Comparison of ENCODE assay signal across 8 cellular contexts in genomic region chr14:35404246-35404495, GRCh38. TPM values are rescaled to one million over a fixed set of nuclear protein-coding genes. Genes with fewer than 3 reads are reported as not detected.
DNase-seq lines count a peak whose midpoint lies in the region; ATAC-seq and TF ChIP-seq lines count a peak whose summit lies in the region.

No MANE protein-coding gene starts in this region.

- peaks cover 2 to 37% (median 31%) of the 10 kb centered on the region in 5 donors for H3K36me3 Mint-ChIP-seq in naive thymus-derived CD4-positive, alpha-beta T cell

- CTCF ChIA-PET in naive thymus-derived CD4-positive, alpha-beta T cell (lab: Charles Lee) = interaction anchor here (0.7 to 5.1 kb wide), 10 partner anchors 11 to 282 kb away, joined by 3 to 47 read pairs (median 4); partner anchors contain the start of genes PPP2R3C, PRORP and PSMA6

- in situ Hi-C loops in ACHN (cut with HindIII; ENCODE audit: low pct_ligation_motif_present, low pct_unique_long_range_greater_than_20kb, low sequenced_read_pairs) = loop anchor here (25.0 kb wide), 1 partner anchor 242 kb away; no protein-coding TSS in a partner anchor

- H3K4me3 ChIP-seq in BLaER1 treated with 17β-estradiol and CSF1 and Interleukin-3, amounts not matched to agents 10 nM and 100 nM = peak overlapping the region; percentile 84 to 98 (median 90)
- H3K4me3 ChIP-seq in HL-60 (replicated peaks; ENCODE audit: insufficient read depth, low read length) = peak overlapping the region; percentile 59
- peak overlapping the region; percentile 84 to 92 for H3K4me3 ChIP-seq in cardiac fibroblast (replicated peaks in 1 of 2; ENCODE audit: low read depth in 2 of 2, low read length in 2 of 2)
- H3K4me3 ChIP-seq in naive thymus-derived CD4-positive, alpha-beta T cell (ENCODE audit: low read length) = peak overlapping the region; percentile 85

- peaks cover 35 to 45% (median 42%) of the 10 kb centered on the region in 11 experiments; a peak in 21 of 22 replicates for H4K20me1 ChIP-seq in BLaER1 treated with 17β-estradiol and CSF1 and Interleukin-3, amounts not matched to agents 10 nM and 100 nM

- peaks cover 28 to 67% (median 56%) of the 10 kb centered on the region in 7 donors for H3K4me1 Mint-ChIP-seq in naive thymus-derived CD4-positive, alpha-beta T cell

- peaks cover 38 to 59% (median 50%) of the 10 kb centered on the region in 10 experiments for H3K4me1 ChIP-seq in BLaER1 treated with 17β-estradiol and CSF1 and Interleukin-3, amounts not matched to agents 10 nM and 100 nM
- peaks cover 42 to 43% of the 10 kb centered on the region in 2 donors for H3K4me1 ChIP-seq in naive thymus-derived CD4-positive, alpha-beta T cell (ENCODE audit: control insufficient read depth in 2 of 2, insufficient read depth in 2 of 2, low read length in 2 of 2)

- peaks cover 37 to 46% (median 39%) of the 10 kb centered on the region in 11 experiments for H3K36me3 ChIP-seq in BLaER1 treated with 17β-estradiol and CSF1 and Interleukin-3, amounts not matched to agents 10 nM and 100 nM
- H3K36me3 ChIP-seq in naive thymus-derived CD4-positive, alpha-beta T cell (ENCODE audit: control insufficient read depth in 2 of 3, insufficient read depth in 3 of 3, low read length in 3 of 3) = peaks cover 21 to 34% (median 31%) of the 10 kb centered on the region in 3 experiments

- peak overlapping the region; percentile 96 to 99 (median 98) for H3K27ac Mint-ChIP-seq in naive thymus-derived CD4-positive, alpha-beta T cell

- H3K9ac ChIP-seq in BLaER1 treated with 17β-estradiol and CSF1 and Interleukin-3, amounts not matched to agents 10 nM and 100 nM = peak overlapping the region; percentile 98 to 99 (median 98)

- H3K27me3 Mint-ChIP-seq in naive thymus-derived CD4-positive, alpha-beta T cell = peaks cover 0 to 2% (median 0%) of the 10 kb centered on the region in 5 donors

- ATAC-seq in naive thymus-derived CD4-positive, alpha-beta T cell = no peak

- POLR2A ChIA-PET in naive thymus-derived CD4-positive, alpha-beta T cell (lab: Charles Lee) = interaction anchor here (0.7 to 6.4 kb wide), 40 partner anchors 10 to 850 kb away, joined by 3 to 110 read pairs (median 6); partner anchors contain the start of genes BAZ1A, FAM177A1, PPP2R3C and PRORP

- peak overlapping the region in 5 of 11 experiments; percentile 11 to 94 (median 89); a peak in 6 of 22 replicates for H3K4me2 ChIP-seq in BLaER1 treated with 17β-estradiol and CSF1 and Interleukin-3, amounts not matched to agents 10 nM and 100 nM

- TF ChIP-seq CTCF in HL-60 (IDR thresholded peaks at IDR 0.05; ENCODE audit: insufficient read depth, low read length) (no peak), cardiac fibroblast (IDR thresholded peaks at IDR 0.05; ENCODE audit: low read depth, low read length) (no peak)

- intact Hi-C loops in naive thymus-derived CD4-positive, alpha-beta T cell (cut with micrococcal nuclease) = loop anchor here (1.0 to 10.0 kb wide), 15 partner anchors 12 to 942 kb away; partner anchors contain the start of genes FAM177A1 (in 2 of the 2), PRORP (in 2 of the 2), PSMA6 (in 2 of the 2) and SRP54 (in 2 of the 2)

- H3K9me3 ChIP-seq in BLaER1 treated with 17β-estradiol and CSF1 and Interleukin-3, amounts not matched to agents 10 nM and 100 nM (replicated peaks in 1 of 11) = no peaks in the 10 kb centered on the region
- no peaks in the 10 kb centered on the region for H3K9me3 ChIP-seq in naive thymus-derived CD4-positive, alpha-beta T cell (ENCODE audit: control insufficient read depth in 2 of 3, low read length in 3 of 3)

- DNase-seq in HL-60 (ENCODE audit: low read depth in 1 of 2, low spot score in 1 of 2) (no peak), cardiac fibroblast (ENCODE audit: low read depth in 2 of 2) (no peak), H4 (ENCODE audit: low spot score) (no peak), globus pallidus (ENCODE audit: low spot score) (no peak), ACHN (no peak), HuH-7 (ENCODE audit: low spot score) (no peak)
- no peak for DNase-seq in naive thymus-derived CD4-positive, alpha-beta T cell

- peak overlapping the region; percentile 91 to 97 (median 94) for H3K4me3 Mint-ChIP-seq in naive thymus-derived CD4-positive, alpha-beta T cell

- H3K27me3 ChIP-seq in BLaER1 treated with 17β-estradiol and CSF1 and Interleukin-3, amounts not matched to agents 10 nM and 100 nM = no peaks in the 10 kb centered on the region
- H3K27me3 ChIP-seq in HL-60 (ENCODE audit: insufficient read depth, poor library complexity, severe bottlenecking) = no peaks in the 10 kb centered on the region
- no peaks in the 10 kb centered on the region for H3K27me3 ChIP-seq in naive thymus-derived CD4-positive, alpha-beta T cell (ENCODE audit: control insufficient read depth in 2 of 2, insufficient read depth in 2 of 2, low read length in 2 of 2)

- H3K9me3 Mint-ChIP-seq in naive thymus-derived CD4-positive, alpha-beta T cell = peaks cover 0 to 3% (median 0%) of the 10 kb centered on the region in 11 donors

- peak overlapping the region; percentile 98 to 100 (median 99) for H3K27ac ChIP-seq in BLaER1 treated with 17β-estradiol and CSF1 and Interleukin-3, amounts not matched to agents 10 nM and 100 nM
- H3K27ac ChIP-seq in HL-60 (replicated peaks) = peak overlapping the region; percentile 98
- H3K27ac ChIP-seq in naive thymus-derived CD4-positive, alpha-beta T cell (ENCODE audit: low read depth, low read length) = peak overlapping the region; percentile 96

RNA-seq across cellular contexts. Expression of gene NFKBIA, which starts 0.4 kb away (rescaled TPM):
- 1,000 to 10,000 TPM in 2 of 5 experiments, 100 to 1,000 TPM in 3; 144 to 1,533 (median 246) TPM for total RNA-seq in naive thymus-derived CD4-positive, alpha-beta T cell
- polyA plus RNA-seq in naive thymus-derived CD4-positive, alpha-beta T cell = 100 to 1,000 TPM; 202 to 280 TPM
- total RNA-seq in H4 (2014; rRNA removed; shearing (Covaris generic)) = 39.5 and 41.4 TPM in 2 replicates
